8 cellular contexts compared by ENCODE assay signal in the genomic region with DNA sequence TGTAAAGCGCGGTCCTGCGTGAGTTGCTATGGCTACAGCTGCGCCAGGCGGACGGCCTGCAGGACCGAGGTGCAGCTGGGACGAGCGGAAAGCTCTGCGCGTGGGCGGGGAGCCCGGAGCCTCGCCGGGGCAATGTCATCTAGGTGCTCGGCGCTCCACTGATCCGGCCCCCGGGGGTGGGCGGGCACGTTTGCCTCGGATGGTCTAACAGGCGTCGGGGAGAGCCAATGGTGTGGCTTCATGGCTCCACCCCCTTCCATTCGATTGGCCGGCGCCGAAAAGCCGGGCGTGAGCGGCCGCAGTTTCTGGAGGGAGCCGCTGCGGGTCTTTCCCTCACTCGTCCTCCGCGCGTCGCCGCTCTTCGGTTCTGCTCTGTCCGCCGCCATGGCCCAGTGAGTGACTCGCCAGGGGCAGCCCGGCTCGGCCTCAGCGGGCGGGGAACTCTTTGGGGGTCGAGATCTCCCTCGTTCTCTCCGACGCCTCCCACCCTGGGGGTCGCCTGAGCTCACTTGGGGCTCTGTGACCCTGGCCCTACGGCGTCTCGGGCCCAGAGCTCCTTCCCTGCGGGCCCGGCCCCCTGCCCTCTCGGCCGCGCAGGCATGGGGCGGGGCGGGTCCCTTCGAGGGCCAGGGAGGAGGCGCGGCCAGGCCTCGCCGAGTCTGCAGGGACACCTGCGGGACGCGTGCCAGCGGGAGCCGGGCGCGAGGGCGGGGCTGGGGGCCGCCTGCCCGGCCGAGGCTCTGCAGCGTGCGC. TPM values are rescaled to one million over a fixed set of nuclear protein-coding genes. Genes with fewer than 3 reads are reported as not detected.
A peak's percentile ranks its signal among the peaks of the same experiment; 100 is the strongest.
DNase-seq lines count a peak whose midpoint lies in the region; ATAC-seq and TF ChIP-seq lines count a peak whose summit lies in the region.

Gene PGD, plus strand, starts transcription at position 331 of the 753 bp plus-strand sequence. Its CDS starts 54 bp downstream, at position 385.

- no peak for TF ChIP-seq CTCF in CD8-positive, alpha-beta T cell (IDR thresholded peaks at IDR 0.05)

- H3K27me3 Mint-ChIP-seq in CD8-positive, alpha-beta T cell (ENCODE audit: low read depth), result no peaks in the 10 kb centered on the region

- H3K27ac Mint-ChIP-seq in CD8-positive, alpha-beta T cell, result peak within 1 kb of the TSS; percentile 77

- no peaks in the 10 kb centered on the region for H3K27me3 ChIP-seq in CD8-positive, alpha-beta T cell (ENCODE audit: insufficient read depth, low read length)

- H3K36me3 ChIP-seq in CD8-positive, alpha-beta T cell (ENCODE audit: insufficient read depth, low read length), result peaks cover 4% of the 10 kb centered on the region

- intact Hi-C loops in CD8-positive, alpha-beta T cell (cut with DNase I, micrococcal nuclease), result loop anchor here (1.0 to 10.0 kb wide), 10 partner anchors 11 to 1164 kb away; partner anchors contain the start of genes CENPS (in 2 of the 2), DFFA (in 2 of the 2), KIF1B (in 2 of the 2) and UBE4B (in 2 of the 2)

- CTCF ChIA-PET in CD8-positive, alpha-beta T cell (lab: Charles Lee), result interaction anchor here (1.0 to 1.6 kb wide), 2 partner anchors 31 to 189 kb away, joined by 4 to 5 read pairs; partner anchors contain the start of genes CENPS and KIF1B

- H3K4me1 ChIP-seq in CD8-positive, alpha-beta T cell (ENCODE audit: insufficient read depth, low read length), result peaks cover 16% of the 10 kb centered on the region

- H3K27ac ChIP-seq in CD8-positive, alpha-beta T cell (ENCODE audit: low read depth, low read length), result peak within 1 kb of the TSS; percentile 57

- peak; percentile 97 for ATAC-seq in CD8-positive, alpha-beta T cell
- peak; percentile 91 for ATAC-seq in GM19467 (IDR thresholded peaks at IDR 0.05; ENCODE audit: unreplicated experiment)

- H3K36me3 Mint-ChIP-seq in CD8-positive, alpha-beta T cell, result peaks cover 21% of the 10 kb centered on the region

- no peaks in the 10 kb centered on the region for H3K9me3 Mint-ChIP-seq in CD8-positive, alpha-beta T cell

- H3K4me3 ChIP-seq in CD8-positive, alpha-beta T cell (ENCODE audit: low read depth, low read length), result peak within 1 kb of the TSS; percentile 97

- no peaks in the 10 kb centered on the region for H3K9me3 ChIP-seq in CD8-positive, alpha-beta T cell (ENCODE audit: low read length)

- DNase-seq in CD8-positive, alpha-beta T cell, result peak; percentile 91 to 98 (median 96)
- DNase-seq in HS-27A (ENCODE audit: low read depth) (peak; percentile 95), NK-92 (lab: John Stamatoyannopoulos, UW; ENCODE audit: unreplicated experiment) (peak; percentile 74), lung microvascular endothelial cell (ENCODE audit: low read depth in 2 of 2) (peak; percentile 98)
- DNase-seq in activated CD8-positive, alpha-beta memory T cell treated with anti-CD3 and anti-CD28 coated beads for 24 hours, result peak; percentile 98
- DNase-seq in effector CD8-positive, alpha-beta T cell (lab: John Stamatoyannopoulos, UW), result peak; percentile 95
- peak; percentile 97 to 98 (median 97) for DNase-seq in stimulated activated CD4-positive, alpha-beta T cell treated with anti-CD3 and anti-CD28 coated beads, TNF-alpha, amount 100 ng/mL, for 48 hours (ENCODE audit: low read depth in 3 of 3)

- H3K4me3 Mint-ChIP-seq in CD8-positive, alpha-beta T cell, result peak within 1 kb of the TSS; percentile 97

- peaks cover 22% of the 10 kb centered on the region for H3K4me1 Mint-ChIP-seq in CD8-positive, alpha-beta T cell (ENCODE audit: low read depth)

- POLR2A ChIA-PET in CD8-positive, alpha-beta T cell (lab: Charles Lee), result interaction anchor here (1.0 to 1.8 kb wide), 4 partner anchors 11 to 449 kb away, joined by 4 to 11 read pairs (median 6); partner anchors contain the start of gene KIF1B

RNA-seq across cellular contexts. Expression of gene PGD, which starts in this region (rescaled TPM):
- 10 to 100 TPM; 20.2 to 21.7 TPM for total RNA-seq in CD8-positive, alpha-beta T cell
- 50.6 and 93.7 TPM in 2 replicates for total RNA-seq in lung microvascular endothelial cell

Comparison
In these comparisons a context has a peak if more than half of its experiments do, and no peak if none do; other contexts are left out.
1. Peak in every context shown above with its lines: DNase-seq, ATAC-seq, H3K4me3 ChIP-seq and H3K27ac ChIP-seq.